In the genomic region with DNA sequence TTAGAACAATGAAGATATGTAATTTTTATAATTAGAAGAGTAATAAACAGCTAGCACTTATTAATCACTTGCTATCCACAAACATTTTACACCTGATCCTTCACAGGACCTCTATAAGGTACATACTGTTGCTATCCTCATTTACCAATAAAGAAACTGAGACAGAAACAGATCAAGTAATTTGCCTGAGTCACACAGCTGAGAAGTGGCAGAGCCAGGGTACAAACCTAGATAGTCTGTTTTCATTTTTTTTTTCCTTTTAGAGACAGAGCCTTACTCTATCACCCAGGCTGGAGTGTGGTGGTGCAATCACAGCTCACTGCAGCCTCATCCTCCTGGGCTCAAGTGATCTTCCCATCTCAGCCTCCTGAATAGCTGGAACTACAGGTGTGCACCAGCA, we compare ENCODE assay signal across 35 cellular contexts.
"Had no signal": no experiment of that assay in that cellular context is flagged by ENCODE, and none has a peak within 500 bp of the region (broad histone marks: within the 10 kb centered on the region; RNA-seq: fewer than 3 reads in every experiment).

No MANE protein-coding gene starts in this region.

- H3K4me2 ChIP-seq: KMS-11 had no signal

- H3K4me3 ChIP-seq: MG63 had no signal

- H3K9me3 ChIP-seq: MG63 had no signal

- H3K27me3 ChIP-seq: MG63 had no signal

- DNase-seq: Karpas-422, Kasumi-1, MG63, MM.1S, MV-4-11, NCI-H1048, NCI-H1092, NCI-H1092 treated with DMSO at 0.1 percent for 48 hours, NCI-H1105, NCI-H1105 treated with DMSO at 0.1 percent for 48 hours, NCI-H1417, NCI-H1417 treated with DMSO at 0.1 percent for 48 hours, NCI-H1436, NCI-H1436 treated with DMSO at 0.1 percent for 48 hours, NCI-H146, NCI-H1694, NCI-H1694 treated with DMSO at 0.1 percent for 48 hours, NCI-H187, NCI-H187 treated with DMSO at 0.1 percent for 48 hours, NCI-H1930, NCI-H2029, NCI-H2029 treated with DMSO at 0.1 percent for 48 hours, NCI-H2081, NCI-H2081 treated with DMSO at 0.1 percent for 48 hours, NCI-H2107, NCI-H2171, NCI-H2171 treated with DMSO at 0.1 percent for 48 hours, NCI-H2227 treated with DMSO at 0.1 percent for 48 hours, NCI-H226, NCI-H345, NCI-H446, NCI-H446 treated with DMSO at 0.1 percent for 48 hours, NCI-H510A, NCI-H510A treated with DMSO at 0.1 percent for 48 hours had no signal

- H3K27ac ChIP-seq: KMS-11 had no signal

- H3K9ac ChIP-seq: KMS-11 had no signal

- H3K36me3 ChIP-seq: MG63 had no signal
